ENCODE assay signal across 11 cellular contexts in genomic region chr5:172002840-172003512, GRCh38. TPM values are rescaled to one million over a fixed set of nuclear protein-coding genes. Genes with fewer than 3 reads are reported as not detected.
DNase-seq lines count a peak whose midpoint lies in the region; ATAC-seq and TF ChIP-seq lines count a peak whose summit lies in the region.
"Had no signal": no experiment of that assay in that cellular context is flagged by ENCODE, and none has a peak within 500 bp of the region (broad histone marks: within the 10 kb centered on the region; RNA-seq: fewer than 3 reads in every experiment).

No MANE protein-coding gene starts in this region.

- no peak overlapping the region for H2BK120ac ChIP-seq in mesendoderm (ENCODE audit: low read depth, low read length)

- peak overlapping the region; percentile 19 to 85 (median 72) for H3K4me3 Mint-ChIP-seq in CD4-positive, CD25-positive, alpha-beta regulatory T cell
- peak overlapping the region in 2 of 4 donors; percentile 67 to 83 for H3K4me3 Mint-ChIP-seq in IgD-negative memory B cell
- H3K4me3 Mint-ChIP-seq in natural killer cell treated with Interleukin-12 subunit alpha and Interleukin-12 subunit beta and Interleukin-15 and Interleukin-18, amount 100 ng/mL, for 72 hours: peak overlapping the region; percentile 19
- H3K4me3 Mint-ChIP-seq in WTC11: no peak overlapping the region

- no peak for TF ChIP-seq CTCF in WTC11 (IDR thresholded peaks at IDR 0.05)

- peaks cover 4% of the 10 kb centered on the region for H3K27me3 Mint-ChIP-seq in CD4-positive, CD25-positive, alpha-beta regulatory T cell
- H3K27me3 Mint-ChIP-seq in IgD-negative memory B cell (no peaks in the 10 kb centered on the region), WTC11 (ENCODE audit: low read depth) (no peaks in the 10 kb centered on the region; the same call in 1 of the 2 replicates)
- no peaks in the 10 kb centered on the region for H3K27me3 Mint-ChIP-seq in natural killer cell treated with Interleukin-12 subunit alpha and Interleukin-12 subunit beta and Interleukin-15 and Interleukin-18, amount 100 ng/mL, for 72 hours

- WGBS in mesendoderm (ENCODE audit: extremely low coverage, insufficient coverage, low lambda C conversion rate): no CpG with 5 or more reads among the region's 6 CpGs

- peaks cover 10% of the 10 kb centered on the region for H3K79me1 ChIP-seq in mesendoderm (ENCODE audit: low read length)

- no peak overlapping the region for H3K4me2 ChIP-seq in mesendoderm (ENCODE audit: low read length)

- POLR2A ChIA-PET in WTC11 (lab: Charles Lee): no interaction called here

- H3K4ac ChIP-seq in mesendoderm (ENCODE audit: low read depth, low read length): no peak overlapping the region

- ATAC-seq in CD4-positive, CD25-positive, alpha-beta regulatory T cell (ENCODE audit: low read depth in 2 of 2): no peak
- no peak for ATAC-seq in natural killer cell treated with Interleukin-12 subunit alpha and Interleukin-12 subunit beta and Interleukin-15 and Interleukin-18, amount 100 ng/mL, for 72 hours
- no peak for ATAC-seq in WTC11
- ATAC-seq: left cardiac atrium had no signal

- peaks cover 47 to 80% (median 71%) of the 10 kb centered on the region in 4 donors for H3K4me1 Mint-ChIP-seq in CD4-positive, CD25-positive, alpha-beta regulatory T cell
- H3K4me1 Mint-ChIP-seq in IgD-negative memory B cell (peaks cover 48 to 64% (median 57%) of the 10 kb centered on the region in 3 donors), WTC11 (peaks cover 75% of the 10 kb centered on the region)
- H3K4me1 Mint-ChIP-seq in natural killer cell treated with Interleukin-12 subunit alpha and Interleukin-12 subunit beta and Interleukin-15 and Interleukin-18, amount 100 ng/mL, for 72 hours (ENCODE audit: low read depth in 2 of 2): peaks cover 46 to 66% of the 10 kb centered on the region in 2 donors

- peak overlapping the region; percentile 89 for H3K4me3 ChIP-seq in CD4-positive, CD25-positive, alpha-beta regulatory T cell (ENCODE audit: low read depth, low read length)
- H3K4me3 ChIP-seq in adipocyte (ENCODE audit: low read length) (peak overlapping the region; percentile 90), mesendoderm (ENCODE audit: low read length) (no peak overlapping the region)

- no peak for DNase-seq in CD4-positive, CD25-positive, alpha-beta regulatory T cell
- no peak for DNase-seq in adipocyte (ENCODE audit: low read depth)
- DNase-seq in natural killer cell treated with Interleukin-12 subunit alpha and Interleukin-12 subunit beta and Interleukin-15 and Interleukin-18, amount 100 ng/mL, for 72 hours (ENCODE audit: low spot score): no peak
- DNase-seq in mesendoderm: no peak
- no peak for DNase-seq in DMS114 treated with DMSO at 0.1 percent for 48 hours (lab: John Stamatoyannopoulos, UW; ENCODE audit: unreplicated experiment)
- DNase-seq in stimulated activated naive CD4-positive, alpha-beta T cell (lab: John Stamatoyannopoulos, UW): no peak
- DNase-seq in WTC11 (ENCODE audit: low spot score): no peak
- DNase-seq: IMR-90, left cardiac atrium, NCI-H446 had no signal

- H3K9me3 ChIP-seq in CD4-positive, CD25-positive, alpha-beta regulatory T cell (ENCODE audit: control insufficient read depth in 2 of 2, low read length in 2 of 2): no peaks in the 10 kb centered on the region
- no peaks in the 10 kb centered on the region for H3K9me3 ChIP-seq in adipocyte (ENCODE audit: control insufficient read depth, low read length)

- CTCF ChIA-PET in WTC11 (lab: Charles Lee): no interaction called here

- no peak overlapping the region for H3K18ac ChIP-seq in mesendoderm (ENCODE audit: low read length)

- H3K4me1 ChIP-seq in CD4-positive, CD25-positive, alpha-beta regulatory T cell (ENCODE audit: control insufficient read depth, insufficient read depth, low read length, poor library complexity, severe bottlenecking): peaks cover 51% of the 10 kb centered on the region
- H3K4me1 ChIP-seq in adipocyte (ENCODE audit: control insufficient read depth, insufficient read depth, low read length) (peaks cover 40% of the 10 kb centered on the region), mesendoderm (ENCODE audit: control insufficient read depth, low read depth, low read length) (peaks cover 13% of the 10 kb centered on the region)

- no peak overlapping the region for H3K23ac ChIP-seq in mesendoderm (ENCODE audit: low read length)

- no peak overlapping the region for H2AK5ac ChIP-seq in mesendoderm (ENCODE audit: low read length)

- H3K36me3 ChIP-seq in CD4-positive, CD25-positive, alpha-beta regulatory T cell (ENCODE audit: control insufficient read depth, insufficient read depth, low read length): no peaks in the 10 kb centered on the region
- H3K36me3 ChIP-seq in adipocyte (ENCODE audit: control insufficient read depth, insufficient read depth, low read length, severe bottlenecking) (no peaks in the 10 kb centered on the region), mesendoderm (ENCODE audit: control insufficient read depth, insufficient read depth, low read length) (no peaks in the 10 kb centered on the region)

- H3K27me3 ChIP-seq in CD4-positive, CD25-positive, alpha-beta regulatory T cell (ENCODE audit: control insufficient read depth, insufficient read depth, low read length): no peaks in the 10 kb centered on the region
- H3K27me3 ChIP-seq in adipocyte (replicated peaks; ENCODE audit: control insufficient read depth, insufficient read depth, low read length) (no peaks in the 10 kb centered on the region), mesendoderm (ENCODE audit: insufficient read depth, low read length, poor library complexity) (no peaks in the 10 kb centered on the region)

- peak overlapping the region; percentile 43 for H3K27ac ChIP-seq in CD4-positive, CD25-positive, alpha-beta regulatory T cell (ENCODE audit: insufficient read depth, low read length, poor library complexity, severe bottlenecking)
- H3K27ac ChIP-seq in mesendoderm (ENCODE audit: low read depth, low read length): no peak overlapping the region

- H3K56ac ChIP-seq in mesendoderm (ENCODE audit: low read length): no peak overlapping the region

- no peak overlapping the region for H2BK5ac ChIP-seq in mesendoderm (ENCODE audit: low read length)

- H3K9ac ChIP-seq in adipocyte (ENCODE audit: low read length) (peak overlapping the region; percentile 59), mesendoderm (ENCODE audit: low read length) (no peak overlapping the region)

- no peak overlapping the region for H4K8ac ChIP-seq in mesendoderm (ENCODE audit: low read depth, low read length)

- H3K9me3 Mint-ChIP-seq in CD4-positive, CD25-positive, alpha-beta regulatory T cell: no peaks in the 10 kb centered on the region
- no peaks in the 10 kb centered on the region for H3K9me3 Mint-ChIP-seq in IgD-negative memory B cell
- H3K9me3 Mint-ChIP-seq in natural killer cell treated with Interleukin-12 subunit alpha and Interleukin-12 subunit beta and Interleukin-15 and Interleukin-18, amount 100 ng/mL, for 72 hours: no peaks in the 10 kb centered on the region
- no peaks in the 10 kb centered on the region for H3K9me3 Mint-ChIP-seq in WTC11

- H4K5ac ChIP-seq in mesendoderm (ENCODE audit: low read length): no peak overlapping the region

- no peaks in the 10 kb centered on the region for H3K36me3 Mint-ChIP-seq in CD4-positive, CD25-positive, alpha-beta regulatory T cell
- H3K36me3 Mint-ChIP-seq in IgD-negative memory B cell (peaks cover 1% of the 10 kb centered on the region), WTC11 (no peaks in the 10 kb centered on the region)
- H3K36me3 Mint-ChIP-seq in natural killer cell treated with Interleukin-12 subunit alpha and Interleukin-12 subunit beta and Interleukin-15 and Interleukin-18, amount 100 ng/mL, for 72 hours: no peaks in the 10 kb centered on the region

- H3K27ac Mint-ChIP-seq in CD4-positive, CD25-positive, alpha-beta regulatory T cell: peak overlapping the region in 2 of 3 donors; percentile 61 to 80
- H3K27ac Mint-ChIP-seq in IgD-negative memory B cell (peak overlapping the region in 2 of 3 donors; percentile 50 to 61), WTC11 (no peak overlapping the region)
- peak overlapping the region in 1 of 2 donors; percentile 69 for H3K27ac Mint-ChIP-seq in natural killer cell treated with Interleukin-12 subunit alpha and Interleukin-12 subunit beta and Interleukin-15 and Interleukin-18, amount 100 ng/mL, for 72 hours

- peaks cover 61% of the 10 kb centered on the region for H3K79me2 ChIP-seq in mesendoderm (ENCODE audit: control insufficient read depth, insufficient read depth, low read length)

- H2BK15ac ChIP-seq in mesendoderm (replicated peaks; ENCODE audit: low read depth): no peak overlapping the region

TF ChIP-seq in WTC11, 78 proteins besides CTCF, POLR2A, EP300 and RAD21 (continues in another document):
- no peak for TF ChIP-seq ZNF425 (CRISPR knock-in tag; conservative IDR thresholded peaks at IDR 0.05)

RNA-seq across cellular contexts. Expression of gene FBXW11, which starts 3.5 kb away (rescaled TPM):
- 40.7 TPM for total RNA-seq in CD4-positive, CD25-positive, alpha-beta regulatory T cell
- polyA plus RNA-seq in CD4-positive, CD25-positive, alpha-beta regulatory T cell: 10 to 100 TPM; 20.6 to 26.0 (median 24.9) TPM
- 31.0 TPM for polyA plus RNA-seq in IgD-negative memory B cell
- 10 to 100 TPM; 47.3 to 54.8 TPM for total RNA-seq in natural killer cell treated with Interleukin-12 subunit alpha and Interleukin-12 subunit beta and Interleukin-15 and Interleukin-18, amount 100 ng/mL, for 72 hours
- polyA plus RNA-seq in mesendoderm (2013, experiment 1 of 2): 19.2 TPM
- 20.2 TPM for polyA plus RNA-seq in mesendoderm (2013, experiment 2 of 2)
- total RNA-seq in WTC11 (2021): 48.4 to 52.2 TPM (median 51.2 TPM) in 3 replicates
